In genomic region chr16:788399-789126, GRCh38 we compare ENCODE assay signal across 8 cellular contexts. TPM values are rescaled to one million over a fixed set of nuclear protein-coding genes. Genes with fewer than 3 reads are reported as not detected.
DNase-seq lines count a peak whose midpoint lies in the region; ATAC-seq and TF ChIP-seq lines count a peak whose summit lies in the region.

CHTF18 (plus strand) TSS chr16:788620; CDS start chr16:788685, 65 bp downstream.

- intact Hi-C loops in left cardiac atrium (cut with DNase I) = loop anchor here in 1 of 2 donors (5.0 kb wide), 1 partner anchor 76 kb away; no protein-coding TSS in a partner anchor
- intact Hi-C loops in posterior vena cava (cut with DNase I) = loop anchor here (5.0 kb wide), 1 partner anchor 76 kb away; no protein-coding TSS in a partner anchor
- intact Hi-C loops in upper lobe of right lung (cut with DNase I) = loop anchor here (10.0 kb wide), 1 partner anchor 74 kb away; the partner anchor contains the start of gene METRN

- peak; percentile 100 for DNase-seq in GM13976 (ENCODE audit: low spot score)
- DNase-seq in NCI-H146 treated with DMSO at 0.1 percent for 48 hours (lab: John Stamatoyannopoulos, UW; ENCODE audit: unreplicated experiment) = peak; percentile 86
- DNase-seq in T-helper 17 cell = peak; percentile 90 to 97 (median 96)
- DNase-seq in amygdala (lab: John Stamatoyannopoulos, UW) = peak in 55 of 56 donors; percentile 33 to 93 (median 82)
- DNase-seq in left cardiac atrium = peak; percentile 91
- peak; percentile 97 for DNase-seq in posterior vena cava (ENCODE audit: low spot score)
- peak; percentile 96 for DNase-seq in upper lobe of right lung

- peaks cover 6% of the 10 kb centered on the region for H3K4me1 Mint-ChIP-seq in T-helper 17 cell

- peak within 1 kb of the TSS; percentile 81 for H3K4me3 ChIP-seq in upper lobe of right lung

- peaks cover 2% of the 10 kb centered on the region for H3K27me3 ChIP-seq in upper lobe of right lung

- ATAC-seq in HG02870 (IDR thresholded peaks at IDR 0.05; ENCODE audit: unreplicated experiment) (peak; percentile 69), T-helper 17 cell (peak; percentile 97), left cardiac atrium (peak; percentile 88 to 96), upper lobe of right lung (peak; percentile 93)

- H3K4me3 Mint-ChIP-seq in T-helper 17 cell = peak within 1 kb of the TSS; percentile 90

- TF ChIP-seq CTCF in GM13976 (IDR thresholded peaks at IDR 0.05; ENCODE audit: borderline replicate concordance, control extremely low read depth, extremely low read depth, insufficient read depth, missing control alignments) (no peak), upper lobe of right lung (IDR thresholded peaks at IDR 0.05) (no peak)

- H3K9me3 ChIP-seq in T-helper 17 cell (ENCODE audit: control insufficient read depth, low read length, poor library complexity, severe bottlenecking) (no peaks in the 10 kb centered on the region), upper lobe of right lung (no peaks in the 10 kb centered on the region)

- peaks cover 10% of the 10 kb centered on the region for H3K4me1 ChIP-seq in upper lobe of right lung

- H3K27ac Mint-ChIP-seq in T-helper 17 cell = peak within 1 kb of the TSS; percentile 67

- no peaks in the 10 kb centered on the region for H3K36me3 ChIP-seq in upper lobe of right lung

- H3K27ac ChIP-seq in upper lobe of right lung = peak within 1 kb of the TSS; percentile 77

- H3K27me3 Mint-ChIP-seq in T-helper 17 cell = no peaks in the 10 kb centered on the region

- in situ Hi-C loops in GM13976 (cut with MboI; ENCODE audit: low sequenced_read_pairs, unreplicated experiment) = no loop called here

- H3K36me3 Mint-ChIP-seq in T-helper 17 cell (ENCODE audit: low read depth) = no peaks in the 10 kb centered on the region

RNA-seq across cellular contexts. Expression of gene CHTF18, which starts in this region (rescaled TPM):
- total RNA-seq in T-helper 17 cell = 10 to 100 TPM; 21.1 to 22.4 TPM
- total RNA-seq in left cardiac atrium = 1 to 10 TPM; 4.7 to 8.8 TPM
- total RNA-seq in posterior vena cava = 1 to 10 TPM; 7.7 TPM
- total RNA-seq in upper lobe of right lung = 12.3 TPM

Comparison
In these comparisons a context has a peak if more than half of its experiments do, and no peak if none do; other contexts are left out.
1. Peak in every context shown above with its lines: DNase-seq, ATAC-seq, H3K4me3 ChIP-seq and H3K27ac ChIP-seq.